ENCODE assay signal across 1 cellular context in the genomic region with DNA sequence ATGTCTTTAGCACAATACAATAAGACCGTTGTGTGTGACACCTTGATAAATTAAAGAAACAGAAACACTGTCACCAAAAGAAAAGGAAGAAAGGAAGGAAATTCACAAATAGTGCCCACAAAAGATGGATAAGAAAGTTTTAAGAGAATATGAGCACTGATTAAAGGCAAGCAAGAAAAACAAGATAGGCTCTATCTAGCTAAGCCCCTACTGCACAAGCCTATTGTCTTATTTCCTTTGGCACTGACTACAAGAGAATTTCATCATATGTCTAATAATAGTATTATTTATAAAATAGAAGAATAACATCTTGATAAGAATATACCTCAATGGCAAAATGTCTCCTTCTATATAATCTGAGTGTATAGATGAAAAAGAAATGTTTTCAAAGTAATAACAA.
TF ChIP-seq lines count a peak whose summit lies in the region.

No MANE protein-coding gene starts in this region.

TF ChIP-seq in endothelial cell of umbilical vein, 7 proteins besides CTCF, POLR2A, EP300 and RAD21 (continued from another document):
- TF ChIP-seq GATA2 (IDR thresholded peaks at IDR 0.05; ENCODE audit: insufficient read depth, insufficient read length, low read depth, low read length): peak; percentile 24
